16 cellular contexts compared by ENCODE assay signal in genomic region chr12:27618836-27619235, GRCh38.
DNase-seq lines count a peak whose midpoint lies in the region; ATAC-seq and TF ChIP-seq lines count a peak whose summit lies in the region.
"Had no signal": no experiment of that assay in that cellular context is flagged by ENCODE, and none has a peak within 500 bp of the region (broad histone marks: within the 10 kb centered on the region; RNA-seq: fewer than 3 reads in every experiment).

No MANE protein-coding gene starts in this region.

- peaks cover 2% of the 10 kb centered on the region for H3K36me3 Mint-ChIP-seq in activated naive CD8-positive, alpha-beta T cell
- H3K36me3 Mint-ChIP-seq in activated naive CD8-positive, alpha-beta T cell treated with anti-CD3 and anti-CD28 coated beads for 36 hours = peaks cover under 1% of the 10 kb centered on the region
- H3K36me3 Mint-ChIP-seq in type B pancreatic cell = peaks cover 25% of the 10 kb centered on the region
- H3K36me3 Mint-ChIP-seq: activated naive CD4-positive, alpha-beta T cell treated with anti-CD3 and anti-CD28 coated beads, Interleukin-2, amount 10 ng/mL, durations not matched to agents 7 days and 5 days; naive thymus-derived CD8-positive, alpha-beta T cell had no signal

- no peak for ATAC-seq in GM19452 (IDR thresholded peaks at IDR 0.05; ENCODE audit: unreplicated experiment)
- ATAC-seq: naive thymus-derived CD8-positive, alpha-beta T cell had no signal

- CTCF ChIA-PET in RWPE1 (lab: Yijun Ruan, JAX) = interaction anchor here (0.6 kb wide), 1 partner anchor 61 kb away, joined by 3 read pairs; no protein-coding TSS in a partner anchor

- H3K9me3 Mint-ChIP-seq in activated naive CD8-positive, alpha-beta T cell (ENCODE audit: low read depth) = no peaks in the 10 kb centered on the region
- peaks cover 3% of the 10 kb centered on the region for H3K9me3 Mint-ChIP-seq in activated naive CD8-positive, alpha-beta T cell treated with anti-CD3 and anti-CD28 coated beads for 36 hours
- peaks cover 5% of the 10 kb centered on the region for H3K9me3 Mint-ChIP-seq in type B pancreatic cell
- H3K9me3 Mint-ChIP-seq: activated naive CD4-positive, alpha-beta T cell treated with anti-CD3 and anti-CD28 coated beads, Interleukin-2, amount 10 ng/mL, durations not matched to agents 7 days and 5 days; naive thymus-derived CD8-positive, alpha-beta T cell; stimulated activated naive CD8-positive, alpha-beta T cell treated with anti-CD3 and anti-CD28 coated beads, Interleukin-15, Interleukin-2, amounts not matched to agents 100 ng/mL and 50 ng/mL, for 24 hours had no signal

- H3K27me3 Mint-ChIP-seq in activated naive CD8-positive, alpha-beta T cell = no peaks in the 10 kb centered on the region
- H3K27me3 Mint-ChIP-seq in activated naive CD8-positive, alpha-beta T cell treated with anti-CD3 and anti-CD28 coated beads for 36 hours = no peaks in the 10 kb centered on the region
- H3K27me3 Mint-ChIP-seq in type B pancreatic cell = no peaks in the 10 kb centered on the region
- H3K27me3 Mint-ChIP-seq: activated naive CD4-positive, alpha-beta T cell treated with anti-CD3 and anti-CD28 coated beads, Interleukin-2, amount 10 ng/mL, durations not matched to agents 7 days and 5 days; naive thymus-derived CD8-positive, alpha-beta T cell; stimulated activated naive CD8-positive, alpha-beta T cell treated with anti-CD3 and anti-CD28 coated beads, Interleukin-15, Interleukin-2, amounts not matched to agents 100 ng/mL and 50 ng/mL, for 24 hours had no signal

- H3K4me3 ChIP-seq in fibroblast of pulmonary artery (replicated peaks; ENCODE audit: low read depth, low read length) = no peak overlapping the region
- H3K4me3 ChIP-seq: gastroesophageal sphincter, prostate gland had no signal

- POLR2A ChIA-PET in RWPE1 (lab: Yijun Ruan, JAX; ENCODE audit: low non-redundant PET) = no interaction called here

- peak overlapping the region; percentile 74 for H3K27ac Mint-ChIP-seq in activated naive CD8-positive, alpha-beta T cell
- H3K27ac Mint-ChIP-seq in activated naive CD8-positive, alpha-beta T cell treated with anti-CD3 and anti-CD28 coated beads for 36 hours = no peak overlapping the region
- peak overlapping the region; percentile 44 for H3K27ac Mint-ChIP-seq in type B pancreatic cell
- H3K27ac Mint-ChIP-seq: activated naive CD4-positive, alpha-beta T cell treated with anti-CD3 and anti-CD28 coated beads, Interleukin-2, amount 10 ng/mL, durations not matched to agents 7 days and 5 days; naive thymus-derived CD8-positive, alpha-beta T cell had no signal

- no peak overlapping the region for H3K4me3 Mint-ChIP-seq in activated naive CD8-positive, alpha-beta T cell
- H3K4me3 Mint-ChIP-seq in activated naive CD8-positive, alpha-beta T cell treated with anti-CD3 and anti-CD28 coated beads for 36 hours = no peak overlapping the region
- no peak overlapping the region for H3K4me3 Mint-ChIP-seq in type B pancreatic cell
- H3K4me3 Mint-ChIP-seq: activated naive CD4-positive, alpha-beta T cell treated with anti-CD3 and anti-CD28 coated beads, Interleukin-2, amount 10 ng/mL, durations not matched to agents 7 days and 5 days; naive thymus-derived CD8-positive, alpha-beta T cell; stimulated activated naive CD8-positive, alpha-beta T cell treated with anti-CD3 and anti-CD28 coated beads, Interleukin-15, Interleukin-2, amounts not matched to agents 100 ng/mL and 50 ng/mL, for 24 hours had no signal

- no peak overlapping the region for H3K27ac ChIP-seq in RWPE1
- H3K27ac ChIP-seq: gastroesophageal sphincter, prostate gland had no signal

- H3K4me1 Mint-ChIP-seq in activated naive CD8-positive, alpha-beta T cell (ENCODE audit: low read depth) = peaks cover 21% of the 10 kb centered on the region
- H3K4me1 Mint-ChIP-seq in activated naive CD8-positive, alpha-beta T cell treated with anti-CD3 and anti-CD28 coated beads for 36 hours = peaks cover 9% of the 10 kb centered on the region
- peaks cover 3% of the 10 kb centered on the region for H3K4me1 Mint-ChIP-seq in type B pancreatic cell (ENCODE audit: unreplicated experiment)

- no peak for TF ChIP-seq CTCF in fibroblast of pulmonary artery (IDR thresholded peaks at IDR 0.05; ENCODE audit: low read length, missing control alignments)
- no peak for TF ChIP-seq CTCF in type B pancreatic cell (conservative IDR thresholded peaks at IDR 0.05)
- TF ChIP-seq CTCF in RWPE1 (conservative IDR thresholded peaks at IDR 0.05; ENCODE audit: low read depth) = no peak

- DNase-seq in activated naive CD8-positive, alpha-beta T cell treated with anti-CD3 and anti-CD28 coated beads for 36 hours = no peak
- DNase-seq in SW480 (ENCODE audit: low spot score) = peak; percentile 64
- peak; percentile 29 for DNase-seq in fibroblast of pulmonary artery (ENCODE audit: low read depth)
- no peak for DNase-seq in type B pancreatic cell (ENCODE audit: extremely low spot score, unreplicated experiment)
- no peak for DNase-seq in GM03348 (ENCODE audit: low spot score)
- no peak for DNase-seq in RWPE1 (ENCODE audit: low spot score)
- DNase-seq: activated naive CD4-positive, alpha-beta T cell treated with anti-CD3 and anti-CD28 coated beads, Interleukin-2, amount 10 ng/mL, durations not matched to agents 7 days and 5 days; Karpas-422; naive thymus-derived CD8-positive, alpha-beta T cell; NCI-H1436; SHP77 treated with DMSO at 0.1 percent for 48 hours had no signal

Comparison
In these comparisons a context has a peak if more than half of its experiments do, and no peak if none do; other contexts are left out.
1. DNase-seq: peak in SW480 (single experiment) and fibroblast of pulmonary artery (single experiment); none in activated naive CD8-positive, alpha-beta T cell treated with anti-CD3 and anti-CD28 coated beads for 36 hours (single experiment), type B pancreatic cell (single experiment), GM03348 (single experiment) and RWPE1 (single experiment).